1 cellular context compared by ENCODE assay signal in the genomic region with DNA sequence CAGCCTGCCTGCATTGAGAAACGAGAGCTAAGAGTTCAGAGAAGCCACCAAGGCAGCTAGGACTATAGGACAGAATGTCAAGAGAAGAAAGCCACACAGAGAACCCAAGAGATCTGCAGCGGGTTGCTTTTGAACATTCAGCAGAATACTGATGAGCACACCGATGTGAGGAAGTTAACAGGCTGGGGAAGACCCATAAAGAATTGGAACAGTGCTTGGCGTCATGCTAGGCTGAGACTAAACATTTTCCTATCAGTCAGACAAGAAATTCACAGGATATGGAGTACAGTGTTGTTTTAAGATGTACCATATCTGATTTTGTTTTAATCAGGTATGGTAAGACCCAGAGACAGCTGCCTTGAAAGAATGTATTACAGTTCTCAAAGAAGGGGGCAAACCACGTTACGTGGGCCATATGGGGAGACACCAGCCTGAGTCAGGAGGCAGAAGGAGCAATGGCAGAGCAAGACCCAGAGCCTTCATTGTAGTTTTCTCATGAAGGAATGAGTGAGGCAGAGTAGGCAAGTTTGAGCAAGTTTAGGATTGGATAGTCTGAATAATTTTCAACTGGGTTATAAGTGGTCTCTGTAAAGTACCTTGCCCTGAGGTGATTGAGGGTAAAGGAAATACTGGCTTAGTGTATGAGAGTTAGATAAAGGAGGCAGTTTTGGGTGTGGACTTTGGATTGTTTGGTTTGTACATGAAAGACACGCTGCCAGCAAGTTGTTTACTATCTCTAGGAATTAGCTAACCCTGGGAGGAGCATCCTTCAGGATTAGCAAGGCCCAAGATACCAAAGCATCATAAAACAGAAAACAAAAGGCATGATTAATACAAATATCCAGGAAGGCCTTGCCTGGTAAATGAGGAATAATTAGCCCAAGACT.
TF ChIP-seq lines count a peak whose summit lies in the region.

No MANE protein-coding gene starts in this region.

TF ChIP-seq in IMR-90, 13 proteins besides CTCF, POLR2A, EP300 and RAD21:
- TF ChIP-seq MAZ (IDR thresholded peaks at IDR 0.05; ENCODE audit: borderline replicate concordance, low read depth, low read length) (no peak), RCOR1 (IDR thresholded peaks at IDR 0.05; ENCODE audit: insufficient replicate concordance, low read length) (no peak), MAFK (IDR thresholded peaks at IDR 0.05; ENCODE audit: low read depth, low read length) (no peak), FOS (IDR thresholded peaks at IDR 0.05; ENCODE audit: low read depth, low read length) (no peak), NFE2L2 (IDR thresholded peaks at IDR 0.05; ENCODE audit: low read depth, low read length) (no peak)
